In the genomic region with DNA sequence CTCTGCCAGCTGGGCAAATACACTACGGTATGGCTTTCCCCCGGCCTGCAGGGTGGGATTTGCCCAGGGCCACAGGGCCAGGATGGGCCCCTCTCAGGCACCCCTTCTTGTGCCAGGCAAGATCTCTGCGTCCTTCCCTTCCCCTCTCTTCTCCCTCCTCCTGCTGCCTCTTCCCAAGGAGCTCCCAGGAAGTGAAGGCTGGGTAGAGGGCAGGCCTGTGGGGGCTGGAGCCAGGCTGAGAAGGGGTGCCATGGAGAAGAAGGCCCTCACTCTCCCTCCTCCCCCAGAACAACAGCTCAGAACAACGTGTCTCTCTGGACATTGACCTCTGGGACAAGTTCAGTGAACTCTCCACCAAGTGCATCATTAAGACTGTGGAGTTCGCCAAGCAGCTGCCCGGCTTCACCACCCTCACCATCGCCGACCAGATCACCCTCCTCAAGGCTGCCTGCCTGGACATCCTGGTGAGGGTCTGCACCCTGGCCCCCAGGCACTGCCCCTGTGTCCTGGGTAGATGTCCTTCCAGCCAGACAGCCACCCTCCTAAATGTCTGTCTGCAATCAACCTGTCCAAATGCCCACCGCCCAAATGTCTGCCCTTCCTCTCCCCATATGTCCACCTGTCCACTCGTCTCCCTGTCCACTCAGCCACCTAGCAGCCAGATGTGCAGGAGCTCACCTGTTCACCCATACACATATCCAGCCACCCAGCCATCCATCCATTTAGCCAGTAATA, we compare ENCODE assay signal across 20 cellular contexts. TPM values are rescaled to one million over a fixed set of nuclear protein-coding genes. Genes with fewer than 3 reads are reported as not detected.
DNase-seq lines count a peak whose midpoint lies in the region; ATAC-seq, FAIRE-seq and TF ChIP-seq lines count a peak whose summit lies in the region.
"Had no signal": no experiment of that assay in that cellular context is flagged by ENCODE, and none has a peak within 500 bp of the region (broad histone marks: within the 10 kb centered on the region; RNA-seq: fewer than 3 reads in every experiment).

No MANE protein-coding gene starts in this region.

- no TSS peak for BruUV-seq in A673 (replicated peaks; lab: Mats Ljungman, UMichigan)
- BruUV-seq in Caco-2 (replicated peaks; lab: Mats Ljungman, UMichigan): no TSS peak

- no peaks in the 10 kb centered on the region for H3K27me3 Mint-ChIP-seq in Caco-2 (ENCODE audit: insufficient read depth, unreplicated experiment)
- peaks cover 4% of the 10 kb centered on the region for H3K27me3 Mint-ChIP-seq in nephron (ENCODE audit: low read depth)
- H3K27me3 Mint-ChIP-seq in activated CD4-positive, alpha-beta T cell treated with anti-CD3 and anti-CD28 coated beads, Interleukin-2, amount 10 ng/mL, durations not matched to agents 24 days and 14 days: no peaks in the 10 kb centered on the region

- H3K4me1 ChIP-seq in A673 (ENCODE audit: insufficient read depth, low read length, poor library complexity, severe bottlenecking) (peaks cover 43% of the 10 kb centered on the region), Caco-2 (no peaks in the 10 kb centered on the region)

- H3K4me1 Mint-ChIP-seq in Caco-2 (ENCODE audit: low read depth, unreplicated experiment) (peaks cover 9% of the 10 kb centered on the region), nephron (peaks cover 80% of the 10 kb centered on the region)
- peaks cover 17% of the 10 kb centered on the region for H3K4me1 Mint-ChIP-seq in activated CD4-positive, alpha-beta T cell treated with anti-CD3 and anti-CD28 coated beads, Interleukin-2, amount 10 ng/mL, durations not matched to agents 24 days and 14 days

- CTCF ChIA-PET in A673 (lab: Charles Lee): interaction anchor here (1.3 kb wide), 1 partner anchor 45 kb away, joined by 3 read pairs; no protein-coding TSS in a partner anchor
- CTCF ChIA-PET in Caco-2 (lab: Charles Lee): interaction anchor here (0.6 to 0.7 kb wide), 2 partner anchors 45 to 1450 kb away, joined by 3 to 5 read pairs; no protein-coding TSS in a partner anchor

- H3K36me3 ChIP-seq in A673 (ENCODE audit: insufficient read depth, low read length, poor library complexity, severe bottlenecking): peaks cover 13% of the 10 kb centered on the region
- H3K36me3 ChIP-seq in Caco-2 (ENCODE audit: control insufficient read depth, insufficient read depth, low read length): peaks cover 9% of the 10 kb centered on the region
- peaks cover 23% of the 10 kb centered on the region for H3K36me3 ChIP-seq in bronchial epithelial cell (ENCODE audit: control insufficient read depth, insufficient read depth, low read length)
- H3K36me3 ChIP-seq: prostate gland had no signal

- H3K9me3 Mint-ChIP-seq in Caco-2 (ENCODE audit: unreplicated experiment) (no peaks in the 10 kb centered on the region), nephron (no peaks in the 10 kb centered on the region)
- no peaks in the 10 kb centered on the region for H3K9me3 Mint-ChIP-seq in activated CD4-positive, alpha-beta T cell treated with anti-CD3 and anti-CD28 coated beads, Interleukin-2, amount 10 ng/mL, durations not matched to agents 24 days and 14 days
- H3K9me3 Mint-ChIP-seq: activated naive CD4-positive, alpha-beta T cell treated with anti-CD3 and anti-CD28 coated beads, Interleukin-2, amount 50 U/mL, for 72 hours had no signal

- FAIRE-seq in bronchial epithelial cell (lab: Jason Lieb, UNC): peak; percentile 60
- FAIRE-seq: G401.6, GM18507 had no signal

- H3K27me3 ChIP-seq in A673 (replicated peaks; ENCODE audit: insufficient read depth, low read depth, low read length, poor library complexity) (no peaks in the 10 kb centered on the region), Caco-2 (replicated peaks; ENCODE audit: control insufficient read depth, insufficient read depth, low read length) (no peaks in the 10 kb centered on the region), bronchial epithelial cell (ENCODE audit: control insufficient read depth, insufficient read depth, low read length) (no peaks in the 10 kb centered on the region)

- peak overlapping the region; percentile 79 for H3K27ac ChIP-seq in A673 (ENCODE audit: low read depth, low read length, poor library complexity, severe bottlenecking)
- H3K27ac ChIP-seq: GM23248, prostate gland had no signal

- H3K9me3 ChIP-seq in A673 (ENCODE audit: low read depth, low read length, poor library complexity, severe bottlenecking): no peaks in the 10 kb centered on the region
- no peaks in the 10 kb centered on the region for H3K9me3 ChIP-seq in Caco-2
- H3K9me3 ChIP-seq: prostate gland had no signal

- H3K36me3 Mint-ChIP-seq in Caco-2 (ENCODE audit: insufficient read depth, unreplicated experiment): peaks cover 38% of the 10 kb centered on the region
- H3K36me3 Mint-ChIP-seq in nephron (ENCODE audit: low read depth): peaks cover 44% of the 10 kb centered on the region
- peaks cover 30% of the 10 kb centered on the region for H3K36me3 Mint-ChIP-seq in activated CD4-positive, alpha-beta T cell treated with anti-CD3 and anti-CD28 coated beads, Interleukin-2, amount 10 ng/mL, durations not matched to agents 24 days and 14 days (ENCODE audit: low read depth)
- H3K36me3 Mint-ChIP-seq: activated naive CD4-positive, alpha-beta T cell treated with anti-CD3 and anti-CD28 coated beads, Interleukin-2, amount 50 U/mL, for 72 hours had no signal

- no peak for TF ChIP-seq CTCF in A673 (conservative IDR thresholded peaks at IDR 0.05; ENCODE audit: low read depth, low read length)
- no peak for TF ChIP-seq CTCF in Caco-2 (IDR thresholded peaks at IDR 0.05; ENCODE audit: insufficient read depth in 1 of 2, low read depth in 1 of 2, low read length in 1 of 2, severe bottlenecking in 1 of 2, unreplicated experiment in 1 of 2)
- TF ChIP-seq CTCF in bronchial epithelial cell (IDR thresholded peaks at IDR 0.05; ENCODE audit: insufficient read depth, low read length, severe bottlenecking): no peak
- TF ChIP-seq CTCF in nephron (IDR thresholded peaks at IDR 0.05; ENCODE audit: unreplicated experiment in 3 of 3): no peak

- DNase-seq in A673 (ENCODE audit: low spot score) (no peak), Caco-2 (no peak), bronchial epithelial cell (ENCODE audit: low read depth) (no peak), T-helper 1 cell (no peak), sciatic nerve (ENCODE audit: low spot score) (no peak), NCI-H2081 (lab: John Stamatoyannopoulos, UW) (no peak)
- no peak for DNase-seq in activated CD4-positive, alpha-beta T cell treated with anti-CD3 and anti-CD28 coated beads, Interleukin-2, amount 10 ng/mL, durations not matched to agents 24 days and 14 days
- DNase-seq: activated CD8-positive, alpha-beta memory T cell treated with anti-CD3 and anti-CD28 coated beads for 24 hours; GM23248; KG1; stimulated activated CD4-positive, alpha-beta T cell treated with anti-CD3 and anti-CD28 coated beads, Interleukin-2, amount 100 ng/mL, for 48 hours; T-helper 9 cell had no signal

- POLR2A ChIA-PET in A673 (lab: Charles Lee; ENCODE audit: low non-redundant PET) (no interaction called here), Caco-2 (lab: Charles Lee) (no interaction called here)

- no peak overlapping the region for H3K4me3 Mint-ChIP-seq in Caco-2 (ENCODE audit: unreplicated experiment)
- H3K4me3 Mint-ChIP-seq in nephron: peak overlapping the region; percentile 34 to 67 (median 63)
- H3K4me3 Mint-ChIP-seq in activated CD4-positive, alpha-beta T cell treated with anti-CD3 and anti-CD28 coated beads, Interleukin-2, amount 10 ng/mL, durations not matched to agents 24 days and 14 days: no peak overlapping the region

- H3K27ac Mint-ChIP-seq in Caco-2 (ENCODE audit: unreplicated experiment) (peak overlapping the region; percentile 60), nephron (peak overlapping the region; percentile 84 to 95 (median 95))
- H3K27ac Mint-ChIP-seq in activated CD4-positive, alpha-beta T cell treated with anti-CD3 and anti-CD28 coated beads, Interleukin-2, amount 10 ng/mL, durations not matched to agents 24 days and 14 days: no peak overlapping the region

- intact Hi-C loops in A673 (cut with micrococcal nuclease; ENCODE audit: unreplicated experiment): loop anchor here (5.0 to 10.0 kb wide), 2 partner anchors 150 to 213 kb away; a partner anchor contains a TSS
- intact Hi-C loops in Caco-2 (cut with micrococcal nuclease; ENCODE audit: unreplicated experiment): loop anchor here (10.0 kb wide), 1 partner anchor 147 kb away; no protein-coding TSS in a partner anchor
- intact Hi-C loops in sciatic nerve (cut with DNase I): no loop called here
- intact Hi-C loops in activated CD4-positive, alpha-beta T cell treated with anti-CD3 and anti-CD28 coated beads, Interleukin-2, amount 10 ng/mL, durations not matched to agents 24 days and 14 days (cut with micrococcal nuclease): no loop called here

- H3K4me3 ChIP-seq in A673 (ENCODE audit: low read depth, low read length, poor library complexity, severe bottlenecking): no peak overlapping the region
- H3K4me3 ChIP-seq in Caco-2 (ENCODE audit: low read depth, low read length): no peak overlapping the region
- no peak overlapping the region for H3K4me3 ChIP-seq in bronchial epithelial cell (ENCODE audit: low read depth, low read length)
- H3K4me3 ChIP-seq: GM23248, prostate gland had no signal

- ATAC-seq in sciatic nerve: no peak
- ATAC-seq: esophagus mucosa had no signal

RNA-seq across cellular contexts. Expression of a gene that starts 12.3 kb away (rescaled TPM):
- not detected in 2 replicates for total RNA-seq in A673 (2021)
- total RNA-seq in Caco-2 (2022): not detected in 2 replicates
- 0.13 and 0.53 TPM in 2 replicates for total RNA-seq in bronchial epithelial cell
- not detected for total RNA-seq in sciatic nerve
- total RNA-seq in activated CD4-positive, alpha-beta T cell treated with anti-CD3 and anti-CD28 coated beads, Interleukin-2, amount 10 ng/mL, durations not matched to agents 24 days and 14 days: 0.23 and 0.38 TPM in 2 replicates
- total RNA-seq: activated naive CD4-positive, alpha-beta T cell treated with anti-CD3 and anti-CD28 coated beads, Interleukin-2, amount 50 U/mL, for 72 hours; NCI-H460; RPMI7951 had no signal

RNA-seq across cellular contexts. Expression of a gene that starts 43.2 kb away (rescaled TPM):
- total RNA-seq in A673 (2021) (25.4 and 30.3 TPM in 2 replicates), Caco-2 (2022) (26.6 and 27.6 TPM in 2 replicates), bronchial epithelial cell (1.3 and 2.3 TPM in 2 replicates), sciatic nerve (74.4 TPM)
- 24.0 and 26.2 TPM in 2 replicates for total RNA-seq in activated CD4-positive, alpha-beta T cell treated with anti-CD3 and anti-CD28 coated beads, Interleukin-2, amount 10 ng/mL, durations not matched to agents 24 days and 14 days

Comparison
In these comparisons a context has a peak if more than half of its experiments do, and no peak if none do; other contexts are left out.
1. H3K4me3 Mint-ChIP-seq: peak in nephron (3 of 3); none in Caco-2 (single experiment) and activated CD4-positive, alpha-beta T cell treated with anti-CD3 and anti-CD28 coated beads, Interleukin-2, amount 10 ng/mL, durations not matched to agents 24 days and 14 days (single experiment).
2. intact Hi-C loops: an anchor here in A673 (5.0 to 10.0 kb wide) and Caco-2 (10.0 kb wide); none called in sciatic nerve and activated CD4-positive, alpha-beta T cell treated with anti-CD3 and anti-CD28 coated beads, Interleukin-2, amount 10 ng/mL, durations not matched to agents 24 days and 14 days.